ENCODE assay signal across 33 cellular contexts in the genomic region with DNA sequence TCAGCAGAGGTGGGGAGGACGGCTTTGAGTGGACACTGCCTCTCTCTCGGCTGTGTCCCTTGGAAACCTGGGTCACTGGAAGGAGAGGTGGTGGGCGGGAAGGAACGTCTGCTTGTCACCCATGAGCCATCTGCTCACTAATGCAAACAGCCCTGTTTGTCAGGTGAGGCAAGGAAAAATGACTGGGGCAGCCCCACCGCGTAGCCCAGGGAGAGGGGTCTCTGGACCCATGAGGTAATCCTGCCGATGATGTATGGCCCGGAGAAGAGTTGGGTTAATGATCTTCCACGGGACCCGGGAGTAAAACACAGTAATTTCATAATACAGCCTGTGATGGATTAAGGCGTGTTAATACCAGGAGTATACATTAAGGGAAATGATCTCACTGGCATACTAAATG.
"Had no signal": no experiment of that assay in that cellular context is flagged by ENCODE, and none has a peak within 500 bp of the region (broad histone marks: within the 10 kb centered on the region; RNA-seq: fewer than 3 reads in every experiment).

No MANE protein-coding gene starts in this region.

- H3K27ac ChIP-seq: adrenal gland, ascending aorta, body of pancreas, brain microvascular endothelial cell, breast epithelium, cardiac muscle cell had no signal

- DNase-seq: activated effector memory CD4-positive, alpha-beta T cell treated with anti-CD3 and anti-CD28 coated beads, Interleukin-2, amount 50 U/mL, for 16 hours; activated effector memory CD4-positive, alpha-beta T cell treated with Interleukin-2 at 50 U/mL for 16 hours; activated gamma-delta T cell; activated gamma-delta T cell treated with Interleukin-2 at 50 U/mL for 16 hours; activated naive CD4-positive, alpha-beta T cell; activated naive CD4-positive, alpha-beta T cell treated with anti-CD3 and anti-CD28 coated beads for 36 hours; activated naive CD4-positive, alpha-beta T cell treated with anti-CD3 and anti-CD28 coated beads, Interleukin-2, amount 10 ng/mL, durations not matched to agents 7 days and 5 days; activated naive CD4-positive, alpha-beta T cell treated with anti-CD3 and anti-CD28 coated beads, Interleukin-2, amount 50 U/mL, for 16 hours; activated naive CD4-positive, alpha-beta T cell treated with Interleukin-2 at 50 U/mL for 16 hours; activated naive CD8-positive, alpha-beta T cell treated with anti-CD3 and anti-CD28 coated beads for 36 hours; activated naive CD8-positive, alpha-beta T cell treated with anti-CD3 and anti-CD28 coated beads, Interleukin-2, amount 10 ng/mL, durations not matched to agents 7 days and 5 days; activated naive CD8-positive, alpha-beta T cell treated with anti-CD3 and anti-CD28 coated beads, Interleukin-2, amount 50 U/mL, for 24 hours; activated T-cell treated with anti-CD3 and anti-CD28 coated beads, Interleukin-2, amount 50 U/mL, for 4 hours; activated T-cell treated with anti-CD3 and anti-CD28 coated beads, Interleukin-2, amount 50 U/mL, for 48 hours; activated T-cell treated with anti-CD3 and anti-CD28 coated beads, Interleukin-2, amount 50 U/mL, for 72 hours; adrenal gland; amniotic stem cell; amygdala; anterior cingulate cortex; aorta; body of pancreas; brain microvascular endothelial cell; caudate nucleus; central memory CD4-positive, alpha-beta T cell; cerebellar nuclear complex had no signal

- FAIRE-seq: astrocyte, bronchial epithelial cell, colon had no signal

- H3K9me3 ChIP-seq: adrenal gland, ascending aorta, body of pancreas had no signal

- H3K36me3 ChIP-seq: adrenal gland, ascending aorta, brain microvascular endothelial cell, breast epithelium, cardiac muscle cell had no signal

- H3K27me3 ChIP-seq: adrenal gland, ascending aorta, body of pancreas, brain microvascular endothelial cell, cardiac muscle cell had no signal

- H3K4me1 ChIP-seq: adrenal gland, ascending aorta, breast epithelium had no signal

- ATAC-seq: activated naive CD4-positive, alpha-beta T cell treated with anti-CD3 and anti-CD28 coated beads, Interleukin-2, amount 50 U/mL, for 72 hours; activated naive CD8-positive, alpha-beta T cell treated with anti-CD3 and anti-CD28 coated beads, Interleukin-2, amount 50 U/mL, for 24 hours; activated T-cell treated with anti-CD3 and anti-CD28 coated beads, Interleukin-2, amount 50 U/mL, for 4 hours; activated T-cell treated with anti-CD3 and anti-CD28 coated beads, Interleukin-2, amount 50 U/mL, for 72 hours; activated T-helper 17 cell treated with anti-CD3 and anti-CD28 coated beads, Interleukin-2, amount 50 U/mL, for 72 hours; body of pancreas had no signal

- H3K4me3 ChIP-seq: adrenal gland, ascending aorta, body of pancreas, breast epithelium, cardiac muscle cell had no signal
